Comparison of ENCODE assay signal across 8 cellular contexts in genomic region chr12:49622501-49623141, GRCh38. TPM values are rescaled to one million over a fixed set of nuclear protein-coding genes. Genes with fewer than 3 reads are reported as not detected.
A peak's percentile ranks its signal among the peaks of the same experiment; 100 is the strongest.
DNase-seq lines count a peak whose midpoint lies in the region; ATAC-seq and TF ChIP-seq lines count a peak whose summit lies in the region.

No MANE protein-coding gene starts in this region.

- H3K4me3 Mint-ChIP-seq in activated T-cell treated with anti-CD3 and anti-CD28 coated beads, Interleukin-2, amount 50 U/mL, for 4 hours, result peak overlapping the region; percentile 84

- H2BK15ac ChIP-seq in neuronal stem cell (ENCODE audit: low read length), result no peak overlapping the region

- H3K9ac ChIP-seq in neuronal stem cell (ENCODE audit: low read depth, low read length, poor library complexity), result peak overlapping the region; percentile 85

- H3K27me3 ChIP-seq in neuronal stem cell (ENCODE audit: control insufficient read depth in 3 of 3, insufficient read depth in 3 of 3, low read depth in 1 of 3, low read length in 3 of 3), result no peaks in the 10 kb centered on the region

- no peak overlapping the region for H3K23ac ChIP-seq in neuronal stem cell (ENCODE audit: low read depth, low read length, poor library complexity)

- H3K79me1 ChIP-seq in neuronal stem cell (ENCODE audit: low read depth, low read length), result no peaks in the 10 kb centered on the region

- peaks cover 26% of the 10 kb centered on the region for H3K4me1 Mint-ChIP-seq in activated T-cell treated with anti-CD3 and anti-CD28 coated beads, Interleukin-2, amount 50 U/mL, for 4 hours (ENCODE audit: low read depth)

- peak overlapping the region; percentile 29 for H3K27ac ChIP-seq in neuronal stem cell (replicated peaks; ENCODE audit: low read length)
- H3K27ac ChIP-seq in urinary bladder (ENCODE audit: low read depth), result peak overlapping the region; percentile 49

- no peak overlapping the region for H4K91ac ChIP-seq in neuronal stem cell (ENCODE audit: low read depth, low read length, poor library complexity)

- H3K36me3 Mint-ChIP-seq in activated T-cell treated with anti-CD3 and anti-CD28 coated beads, Interleukin-2, amount 50 U/mL, for 4 hours (ENCODE audit: insufficient read depth), result no peaks in the 10 kb centered on the region

- no peak overlapping the region for H2BK12ac ChIP-seq in neuronal stem cell (ENCODE audit: low read length)

- peak overlapping the region; percentile 76 for H3K4me2 ChIP-seq in neuronal stem cell (ENCODE audit: insufficient read depth, low read length, poor library complexity, severe bottlenecking)

- peak overlapping the region; percentile 22 for H2AK5ac ChIP-seq in neuronal stem cell (ENCODE audit: low read depth, low read length)

- H2AFZ ChIP-seq in neuronal stem cell (ENCODE audit: low read length), result peak overlapping the region; percentile 92

- H3K14ac ChIP-seq in neuronal stem cell (ENCODE audit: low read length), result no peak overlapping the region

- no CpG with 5 or more reads among the region's 22 CpGs for WGBS in neuronal stem cell (ENCODE audit: extremely low coverage in 2 of 2, insufficient read length in 2 of 2, insufficient replicate concordance in 1 of 2), 2 donors
- WGBS in urinary bladder, result under 1% methylated on average over 22 of the region's 22 CpGs

- H3K4me3 ChIP-seq in fibroblast of villous mesenchyme (ENCODE audit: low read depth, low read length), result peak overlapping the region; percentile 69
- peak overlapping the region; percentile 69 to 80 for H3K4me3 ChIP-seq in neuronal stem cell (ENCODE audit: low read length in 2 of 2)
- peak overlapping the region; percentile 63 for H3K4me3 ChIP-seq in urinary bladder (ENCODE audit: low read depth, low read length)

- TF ChIP-seq CTCF in fibroblast of villous mesenchyme (IDR thresholded peaks at IDR 0.05; ENCODE audit: insufficient read depth, low read depth, low read length), result no peak

- peak; percentile 28 for ATAC-seq in HG02840 (IDR thresholded peaks at IDR 0.05; ENCODE audit: low FRiP score, unreplicated experiment)
- ATAC-seq in activated T-cell treated with anti-CD3 and anti-CD28 coated beads, Interleukin-2, amount 50 U/mL, for 4 hours, result peak; percentile 23 to 25

- H2BK120ac ChIP-seq in neuronal stem cell (ENCODE audit: low read depth, low read length), result no peak overlapping the region

- H3K27me3 Mint-ChIP-seq in activated T-cell treated with anti-CD3 and anti-CD28 coated beads, Interleukin-2, amount 50 U/mL, for 4 hours (ENCODE audit: low read depth), result no peaks in the 10 kb centered on the region

- peak overlapping the region; percentile 72 for H3K18ac ChIP-seq in neuronal stem cell (ENCODE audit: low read length)

- H3K4me1 ChIP-seq in neuronal stem cell (ENCODE audit: control insufficient read depth in 2 of 2, insufficient read depth in 1 of 2, low read depth in 1 of 2, low read length in 2 of 2), result peaks cover 6 to 9% of the 10 kb centered on the region in 2 donors
- no peaks in the 10 kb centered on the region for H3K4me1 ChIP-seq in urinary bladder (ENCODE audit: insufficient read depth)

- no peaks in the 10 kb centered on the region for H3K9me3 Mint-ChIP-seq in activated T-cell treated with anti-CD3 and anti-CD28 coated beads, Interleukin-2, amount 50 U/mL, for 4 hours

- H3K36me3 ChIP-seq in neuronal stem cell (replicated peaks in 1 of 2; ENCODE audit: control insufficient read depth in 2 of 2, insufficient read depth in 2 of 2, low read length in 2 of 2), result no peaks in the 10 kb centered on the region
- no peaks in the 10 kb centered on the region for H3K36me3 ChIP-seq in urinary bladder (ENCODE audit: insufficient read depth)

- H3K4ac ChIP-seq in neuronal stem cell (ENCODE audit: low read length), result no peak overlapping the region

- H2BK5ac ChIP-seq in neuronal stem cell (ENCODE audit: low read length), result no peak overlapping the region

- DNase-seq in DMS153 treated with DMSO at 0.1 percent for 48 hours (lab: John Stamatoyannopoulos, UW; ENCODE audit: unreplicated experiment), result peak; percentile 31
- DNase-seq in DMS153 (lab: John Stamatoyannopoulos, UW), result no peak
- peak; percentile 49 for DNase-seq in NCI-H446 treated with DMSO at 0.1 percent for 48 hours (lab: John Stamatoyannopoulos, UW)
- no peak for DNase-seq in activated T-cell treated with anti-CD3 and anti-CD28 coated beads, Interleukin-2, amount 50 U/mL, for 4 hours
- DNase-seq in fibroblast of villous mesenchyme (ENCODE audit: low read depth), result no peak
- no peak for DNase-seq in neuronal stem cell (ENCODE audit: low spot score)

- H3K9me3 ChIP-seq in neuronal stem cell (replicated peaks in 1 of 2; ENCODE audit: control insufficient read depth in 2 of 2, insufficient read depth in 1 of 2, low read depth in 1 of 2, low read length in 2 of 2), result no peaks in the 10 kb centered on the region

- H4K8ac ChIP-seq in neuronal stem cell (ENCODE audit: low read depth, low read length), result no peak overlapping the region

RNA-seq across cellular contexts. Expression of gene PRPF40B, which starts 0.7 kb away (rescaled TPM):
- 10 to 100 TPM in 2 of 3 donors, 1 to 10 TPM in 1; 8.0 to 10.9 (median 10.6) TPM for total RNA-seq in activated T-cell treated with anti-CD3 and anti-CD28 coated beads, Interleukin-2, amount 50 U/mL, for 4 hours
- total RNA-seq in fibroblast of villous mesenchyme (8.2 and 11.3 TPM in 2 replicates), urinary bladder (12.2 TPM)
- polyA plus RNA-seq in neuronal stem cell (2013, experiment 1 of 2), result 20.1 TPM
- polyA plus RNA-seq in neuronal stem cell (2013, experiment 2 of 2), result 20.2 TPM
- polyA plus RNA-seq in urinary bladder, result 24.8 TPM

RNA-seq across cellular contexts. Expression of gene FAM186B, which starts 17.2 kb away (rescaled TPM):
- under 1 TPM; 0.28 to 0.38 (median 0.37) TPM for total RNA-seq in activated T-cell treated with anti-CD3 and anti-CD28 coated beads, Interleukin-2, amount 50 U/mL, for 4 hours
- under 0.01 TPM in 2 replicates for total RNA-seq in fibroblast of villous mesenchyme
- 0.18 TPM for polyA plus RNA-seq in neuronal stem cell (2013, experiment 1 of 2)
- polyA plus RNA-seq in neuronal stem cell (2013, experiment 2 of 2), result 0.14 TPM
- 0.16 TPM for total RNA-seq in urinary bladder
- 0.25 TPM for polyA plus RNA-seq in urinary bladder

RNA-seq across cellular contexts. Expression of gene MCRS1, which starts 54.7 kb away (rescaled TPM):
- total RNA-seq in activated T-cell treated with anti-CD3 and anti-CD28 coated beads, Interleukin-2, amount 50 U/mL, for 4 hours, result 10 to 100 TPM; 83.9 to 98.7 (median 92.1) TPM
- total RNA-seq in fibroblast of villous mesenchyme (47.5 and 61.5 TPM in 2 replicates), urinary bladder (23.0 TPM)
- 68.8 TPM for polyA plus RNA-seq in neuronal stem cell (2013, experiment 1 of 2)
- polyA plus RNA-seq in neuronal stem cell (2013, experiment 2 of 2), result 67.4 TPM
- polyA plus RNA-seq in urinary bladder, result 48.3 TPM

Comparison
In these comparisons a context has a peak if more than half of its experiments do, and no peak if none do; other contexts are left out.
1. DNase-seq: peak in DMS153 treated with DMSO at 0.1 percent for 48 hours (single experiment) and NCI-H446 treated with DMSO at 0.1 percent for 48 hours (single experiment); none in DMS153 (single experiment), activated T-cell treated with anti-CD3 and anti-CD28 coated beads, Interleukin-2, amount 50 U/mL, for 4 hours (single experiment), fibroblast of villous mesenchyme (single experiment) and neuronal stem cell (single experiment).
2. Peak in every context shown above with its lines, with median percentiles within 50 percentile points of each other: H3K4me3 ChIP-seq.